8 cellular contexts compared by ENCODE assay signal in genomic region chr1:192516776-192517297, GRCh38. TPM values are rescaled to one million over a fixed set of nuclear protein-coding genes. Genes with fewer than 3 reads are reported as not detected.
DNase-seq lines count a peak whose midpoint lies in the region; ATAC-seq and TF ChIP-seq lines count a peak whose summit lies in the region.

No MANE protein-coding gene starts in this region.

- ATAC-seq in heart left ventricle (peak; percentile 63 to 78 (median 76)), HG03108 (IDR thresholded peaks at IDR 0.05; ENCODE audit: unreplicated experiment) (peak; percentile 97)

- CTCF ChIA-PET in SK-N-SH (lab: Yijun Ruan, JAX), result interaction anchor here (1.5 kb wide), 1 partner anchor 20 kb away, joined by 4 read pairs; no protein-coding TSS in a partner anchor

- H3K4me3 ChIP-seq in heart left ventricle (peak overlapping the region in 1 of 12 donors; percentile 13), left ventricle myocardium inferior (no peak overlapping the region), SK-N-SH (ENCODE audit: low read depth in 2 of 2, low read length in 1 of 2) (no peak overlapping the region), dorsolateral prefrontal cortex (no peak overlapping the region)

- no peak overlapping the region for H3K9ac ChIP-seq in SK-N-SH

- DNase-seq in heart left ventricle (no peak), left ventricle myocardium inferior (no peak), SK-N-SH (no peak), astrocyte of the hippocampus (ENCODE audit: low read depth, low spot score) (peak; percentile 37), pons (ENCODE audit: low spot score) (peak; percentile 75), dorsolateral prefrontal cortex (no peak), NCI-H226 (no peak)

- H3F3A ChIP-seq in SK-N-SH (replicated peaks; ENCODE audit: insufficient read depth), result peaks cover 7% of the 10 kb centered on the region

- no peaks in the 10 kb centered on the region for H3K27me3 ChIP-seq in heart left ventricle
- H3K27me3 ChIP-seq in left ventricle myocardium inferior (ENCODE audit: low read depth), result no peaks in the 10 kb centered on the region
- no peaks in the 10 kb centered on the region for H3K27me3 ChIP-seq in SK-N-SH (ENCODE audit: insufficient read depth)
- no peaks in the 10 kb centered on the region for H3K27me3 ChIP-seq in dorsolateral prefrontal cortex

- no peak for TF ChIP-seq EP300 in SK-N-SH (IDR thresholded peaks at IDR 0.05; ENCODE audit: borderline replicate concordance in 1 of 2, low read depth in 1 of 2, low read length in 1 of 2)

- no peak overlapping the region for H3K4me2 ChIP-seq in SK-N-SH

- no peaks in the 10 kb centered on the region for H3K9me2 ChIP-seq in SK-N-SH

- no peaks in the 10 kb centered on the region for H3K79me2 ChIP-seq in SK-N-SH (ENCODE audit: insufficient read depth)

- H3K27ac ChIP-seq in heart left ventricle, result peak overlapping the region in 2 of 12 donors; percentile 7 to 67
- H3K27ac ChIP-seq in left ventricle myocardium inferior (replicated peaks), result no peak overlapping the region
- peak overlapping the region in 1 of 2 experiments; percentile 10; a peak in 1 of 4 replicates for H3K27ac ChIP-seq in SK-N-SH (ENCODE audit: low read depth in 2 of 2, low read length in 1 of 2)
- peak overlapping the region in 5 of 59 donors; percentile 12 to 63 (median 26) for H3K27ac ChIP-seq in dorsolateral prefrontal cortex

- peaks cover 0 to 37% (median 0%) of the 10 kb centered on the region in 12 donors for H3K4me1 ChIP-seq in heart left ventricle
- no peaks in the 10 kb centered on the region for H3K4me1 ChIP-seq in left ventricle myocardium inferior
- peaks cover 0 to 47% of the 10 kb centered on the region in 2 experiments; a peak in 2 of 4 replicates for H3K4me1 ChIP-seq in SK-N-SH (ENCODE audit: control insufficient read depth in 1 of 2, insufficient read depth in 2 of 2, low read depth in 1 of 2, low read length in 1 of 2)

- 70 to 77% (median 76%) methylated on average over 11 of the region's 11 CpGs for WGBS in heart left ventricle, 4 donors
- WGBS in SK-N-SH (ENCODE audit: low lambda C conversion rate), result 66% methylated on average over 11 of the region's 11 CpGs

- peak overlapping the region; percentile 70 for H2AFZ ChIP-seq in SK-N-SH (ENCODE audit: low read depth)

- H3K36me3 ChIP-seq in heart left ventricle (no peaks in the 10 kb centered on the region), left ventricle myocardium inferior (no peaks in the 10 kb centered on the region), SK-N-SH (replicated peaks in 1 of 2; ENCODE audit: control insufficient read depth in 1 of 2, insufficient read depth in 2 of 2, low read length in 1 of 2) (no peaks in the 10 kb centered on the region)

- TF ChIP-seq CTCF in heart left ventricle (IDR thresholded peaks at IDR 0.05) (no peak), left ventricle myocardium inferior (IDR thresholded peaks at IDR 0.05; ENCODE audit: borderline replicate concordance) (no peak), SK-N-SH (IDR thresholded peaks at IDR 0.05) (no peak), dorsolateral prefrontal cortex (IDR thresholded peaks at IDR 0.05 in 54 of 56, conservative IDR thresholded peaks at IDR 0.05 in 2 of 56; ENCODE audit: low read depth in 1 of 56, partially characterized antibody in 56 of 56) (no peak)

- H3K9me3 ChIP-seq in heart left ventricle (no peaks in the 10 kb centered on the region), left ventricle myocardium inferior (replicated peaks) (no peaks in the 10 kb centered on the region), SK-N-SH (no peaks in the 10 kb centered on the region)

- no peak for TF ChIP-seq POLR2A in heart left ventricle (IDR thresholded peaks at IDR 0.05)

- H4K20me1 ChIP-seq in SK-N-SH (ENCODE audit: insufficient read depth), result no peaks in the 10 kb centered on the region

- intact Hi-C loops in heart left ventricle (cut with DNase I), result no loop called here
- intact Hi-C loops in left ventricle myocardium inferior (cut with micrococcal nuclease), result no loop called here
- intact Hi-C loops in dorsolateral prefrontal cortex (cut with DNase I), result no loop called here

- TF ChIP-seq RAD21 in SK-N-SH (IDR thresholded peaks at IDR 0.05; ENCODE audit: low read length), result no peak

- POLR2A ChIA-PET in SK-N-SH (lab: Yijun Ruan, JAX), result no interaction called here

TF ChIP-seq in SK-N-SH, 30 proteins besides CTCF, POLR2A, EP300 and RAD21:
- TF ChIP-seq MAX (IDR thresholded peaks at IDR 0.05; ENCODE audit: low read depth), result no peak

RNA-seq across cellular contexts. Expression of gene RGS1, which starts 58.7 kb away (rescaled TPM):
- total RNA-seq in heart left ventricle (10 to 100 TPM in 1 of 9 donors, 1 to 10 TPM in 3, under 1 TPM in 4, not detected in 1; 0.28 to 20.4 (median 0.98) TPM), left ventricle myocardium inferior (0.74 TPM), dorsolateral prefrontal cortex (100 to 1,000 TPM in 6 of 120 experiments, 10 to 100 TPM in 87, 1 to 10 TPM in 27; 1.8 to 176 (median 19.2) TPM)
- polyA plus RNA-seq in heart left ventricle (1 to 10 TPM in 1 of 2 donors, under 1 TPM in 1; 0.91 to 6.3 TPM), SK-N-SH (2012; rRNA removed) (0.05 and 0.12 TPM in 2 replicates)
- polyA plus RNA-seq in SK-N-SH (2012; cell fraction: cytosol; rRNA removed), result 0.07 and 0.18 TPM in 2 replicates
- 0.11 and 0.24 TPM in 2 replicates for polyA plus RNA-seq in SK-N-SH (2012; cell fraction: nucleus; rRNA removed)

Comparison
In these comparisons a context has a peak if more than half of its experiments do, and no peak if none do; other contexts are left out.
1. DNase-seq: peak in astrocyte of the hippocampus (single experiment) and pons (single experiment); none in heart left ventricle (0 of 5), left ventricle myocardium inferior (single experiment), SK-N-SH (single experiment), dorsolateral prefrontal cortex (0 of 10) and NCI-H226 (single experiment).